In genomic region chr11:63835156-63835540, GRCh38 we compare ENCODE assay signal across 22 cellular contexts.
"Had no signal": no experiment of that assay in that cellular context is flagged by ENCODE, and none has a peak within 500 bp of the region (broad histone marks: within the 10 kb centered on the region; RNA-seq: fewer than 3 reads in every experiment).

No MANE protein-coding gene starts in this region.

- H3K36me3 Mint-ChIP-seq: brain had no signal

- H3K27me3 ChIP-seq: heart right ventricle, left lung, spleen, tibial artery had no signal

- H3K27ac Mint-ChIP-seq: activated naive CD4-positive, alpha-beta T cell treated with anti-CD3 and anti-CD28 coated beads, Interleukin-2, amount 10 ng/mL, durations not matched to agents 7 days and 5 days; activated T-cell treated with anti-CD3 and anti-CD28 coated beads, Interleukin-2, amount 50 U/mL, for 72 hours; T-helper 2 cell treated with Interferon-gamma antibody and Interleukin-4, amounts not matched to agents 5 μg/mL and 100 μg/mL, for 36 hours had no signal

- H3K27ac ChIP-seq: heart right ventricle, left lung, prostate gland, spleen, tibial artery, VCaP had no signal

- H3K36me3 ChIP-seq: heart right ventricle, left lung, prostate gland, spleen, tibial artery had no signal

- H3K4me3 ChIP-seq: heart right ventricle, left lung, lung, prostate gland, spleen, tibial artery had no signal

- ATAC-seq: activated T-cell treated with anti-CD3 and anti-CD28 coated beads, Interleukin-2, amount 50 U/mL, for 72 hours; heart right ventricle; left lung; naive thymus-derived CD4-positive, alpha-beta T cell had no signal

- DNase-seq: activated CD4-positive, alpha-beta T cell treated with anti-CD3 and anti-CD28 coated beads for 1 hour; activated effector memory CD4-positive, alpha-beta T cell treated with anti-CD3 and anti-CD28 coated beads, Interleukin-2, amount 50 U/mL, for 16 hours; activated naive CD4-positive, alpha-beta T cell treated with anti-CD3 and anti-CD28 coated beads, Interleukin-2, amount 10 ng/mL, durations not matched to agents 7 days and 5 days; activated T-cell treated with anti-CD3 and anti-CD28 coated beads, Interleukin-2, amount 50 U/mL, for 72 hours; dermis blood vessel endothelial cell; effector CD8-positive, alpha-beta T cell; erythroblast; foreskin fibroblast; heart right ventricle; naive thymus-derived CD4-positive, alpha-beta T cell; spleen; stimulated activated CD4-positive, alpha-beta T cell treated with anti-CD3 and anti-CD28 coated beads, Interleukin-4, amount 100 ng/mL, for 1 hour; stimulated activated naive CD4-positive, alpha-beta T cell treated with Interleukin-2 at 50 U/mL for 16 hours; substantia nigra; tibial artery had no signal

- H3K9me3 ChIP-seq: heart right ventricle, left lung, prostate gland, spleen, tibial artery had no signal

- H3K9me3 Mint-ChIP-seq: activated naive CD4-positive, alpha-beta T cell treated with anti-CD3 and anti-CD28 coated beads, Interleukin-2, amount 10 ng/mL, durations not matched to agents 7 days and 5 days; activated T-cell treated with anti-CD3 and anti-CD28 coated beads, Interleukin-2, amount 50 U/mL, for 72 hours; brain; T-helper 2 cell treated with Interferon-gamma antibody and Interleukin-4, amounts not matched to agents 5 μg/mL and 100 μg/mL, for 36 hours had no signal

- H3K27me3 Mint-ChIP-seq: activated naive CD4-positive, alpha-beta T cell treated with anti-CD3 and anti-CD28 coated beads, Interleukin-2, amount 10 ng/mL, durations not matched to agents 7 days and 5 days; naive thymus-derived CD4-positive, alpha-beta T cell had no signal

- FAIRE-seq: urothelium cell line had no signal

- H3K4me3 Mint-ChIP-seq: activated naive CD4-positive, alpha-beta T cell treated with anti-CD3 and anti-CD28 coated beads, Interleukin-2, amount 10 ng/mL, durations not matched to agents 7 days and 5 days; activated T-cell treated with anti-CD3 and anti-CD28 coated beads, Interleukin-2, amount 50 U/mL, for 72 hours; brain; naive thymus-derived CD4-positive, alpha-beta T cell; T-helper 2 cell treated with Interferon-gamma antibody and Interleukin-4, amounts not matched to agents 5 μg/mL and 100 μg/mL, for 36 hours had no signal
